1 cellular context compared by ENCODE assay signal in the genomic region with DNA sequence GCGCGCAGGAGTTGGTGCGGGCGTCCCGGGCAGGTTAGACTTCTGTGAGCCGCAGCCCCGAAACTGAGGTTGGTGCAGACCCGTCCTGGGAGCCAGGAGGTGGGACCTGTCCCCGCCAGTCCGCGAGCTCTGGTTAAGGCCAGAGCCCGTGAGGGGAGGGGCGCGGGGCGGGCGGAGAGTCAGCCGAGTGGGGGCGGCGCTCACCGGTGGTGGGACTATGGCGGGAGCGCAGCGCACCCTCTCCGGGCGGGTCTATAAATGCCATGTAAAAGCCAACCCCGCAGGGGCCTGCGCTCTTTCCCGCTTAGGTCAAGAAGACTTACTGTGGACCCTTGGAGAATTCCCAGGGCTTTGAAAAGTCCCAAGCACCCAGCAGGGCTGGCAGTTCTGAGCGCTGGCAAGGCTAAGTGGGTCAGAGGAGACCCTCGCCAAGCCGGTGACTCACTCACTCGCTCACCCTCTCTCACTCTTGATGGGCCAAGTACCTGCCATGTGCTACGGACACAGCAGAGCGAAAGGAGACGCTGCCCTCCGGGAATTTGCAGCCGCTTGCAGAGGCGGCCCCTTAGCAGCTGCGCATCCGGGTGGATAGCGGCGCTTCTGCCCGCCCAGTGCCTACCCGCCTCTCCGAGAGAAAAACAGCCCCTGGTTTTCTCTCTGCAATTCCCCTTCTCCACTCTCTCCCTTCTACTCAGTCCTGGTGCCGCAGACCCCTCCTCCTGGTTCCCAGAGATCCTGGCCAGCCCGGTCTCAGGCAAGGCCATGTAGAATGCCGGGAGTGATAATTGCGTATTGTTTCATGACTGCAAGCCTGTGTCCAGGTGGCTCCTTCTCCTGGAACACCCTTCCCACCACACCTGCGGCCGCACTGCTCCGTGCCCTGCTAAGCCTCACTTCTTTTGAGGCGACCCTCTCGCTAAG.
A peak's percentile ranks its signal among the peaks of the same experiment; 100 is the strongest.
TF ChIP-seq lines count a peak whose summit lies in the region.

TSS of gene ALDH1L1 (minus strand) at position 110 of the 921 bp plus-strand sequence. CDS start 19,607 bp downstream, outside the sequence.

TF ChIP-seq in HepG2, 621 proteins besides CTCF, POLR2A, EP300 and RAD21 (continued from another document and continues in another):
- TF ChIP-seq, protein P1, sequence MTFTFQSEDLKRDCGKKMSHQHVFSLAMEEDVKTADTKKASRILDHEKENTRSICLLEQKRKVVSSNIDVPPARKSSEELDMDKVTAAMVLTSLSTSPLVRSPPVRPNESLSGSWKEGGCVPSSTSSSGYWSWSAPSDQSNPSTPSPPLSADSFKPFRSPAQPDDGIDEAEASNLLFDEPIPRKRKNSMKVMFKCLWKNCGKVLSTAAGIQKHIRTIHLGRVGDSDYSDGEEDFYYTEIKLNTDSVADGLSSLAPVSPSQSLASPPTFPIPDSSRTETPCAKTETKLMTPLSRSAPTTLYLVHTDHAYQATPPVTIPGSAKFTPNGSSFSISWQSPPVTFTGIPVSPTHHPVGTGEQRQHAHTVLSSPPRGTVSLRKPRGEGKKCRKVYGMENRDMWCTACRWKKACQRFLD (CRISPR knock-in tag; IDR thresholded peaks at IDR 0.05; ENCODE audit: borderline replicate concordance), result 0 out of 2 replicates have a peak, but pooled peaks have one; percentile 62
- TF ChIP-seq, protein P2, sequence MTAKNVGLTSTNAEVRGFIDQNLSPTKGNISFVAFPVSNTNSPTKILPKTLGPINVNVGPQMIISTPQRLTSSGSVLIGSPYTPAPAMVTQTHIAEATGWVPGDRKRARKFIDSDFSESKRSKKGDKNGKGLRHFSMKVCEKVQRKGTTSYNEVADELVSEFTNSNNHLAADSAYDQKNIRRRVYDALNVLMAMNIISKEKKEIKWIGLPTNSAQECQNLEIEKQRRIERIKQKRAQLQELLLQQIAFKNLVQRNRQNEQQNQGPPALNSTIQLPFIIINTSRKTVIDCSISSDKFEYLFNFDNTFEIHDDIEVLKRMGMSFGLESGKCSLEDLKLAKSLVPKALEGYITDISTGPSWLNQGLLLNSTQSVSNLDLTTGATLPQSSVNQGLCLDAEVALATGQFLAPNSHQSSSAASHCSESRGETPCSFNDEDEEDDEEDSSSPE (CRISPR knock-in tag; IDR thresholded peaks at IDR 0.05), result peak; percentile 29; the same call in 1 of the 2 replicates
- TF ChIP-seq ZNF687 (CRISPR knock-in tag; IDR thresholded peaks at IDR 0.05) (peak; percentile 81), CEBPG (CRISPR knock-in tag; IDR thresholded peaks at IDR 0.05) (0 out of 2 replicates have a peak, but pooled peaks have one; percentile 13), ZNF326 (CRISPR knock-in tag; IDR thresholded peaks at IDR 0.05; ENCODE audit: borderline replicate concordance) (no peak), ASH2L (IDR thresholded peaks at IDR 0.05; ENCODE audit: insufficient read length, low read depth, low read length) (peak; percentile 77), FOXK2 (IDR thresholded peaks at IDR 0.05) (no peak), ZNF274 (CRISPR knock-in tag; IDR thresholded peaks at IDR 0.05) (peak; percentile 17; the same call in 1 of the 2 replicates), PAXIP1 (CRISPR knock-in tag; conservative IDR thresholded peaks at IDR 0.05) (0 out of 2 replicates have a peak, but pooled peaks have one; percentile 9), ZNF18 (CRISPR knock-in tag; IDR thresholded peaks at IDR 0.05; ENCODE audit: insufficient replicate concordance) (peak; percentile 63), KAT2B (IDR thresholded peaks at IDR 0.05; ENCODE audit: borderline replicate concordance, low read depth, low read length) (no peak), REPIN1 (CRISPR knock-in tag; IDR thresholded peaks at IDR 0.05; ENCODE audit: borderline replicate concordance, low read depth) (0 out of 2 replicates have a peak, but pooled peaks have one; percentile 29), ZNF737 (CRISPR knock-in tag; IDR thresholded peaks at IDR 0.05; ENCODE audit: borderline replicate concordance) (0 out of 2 replicates have a peak, but pooled peaks have one; percentile 70), MYPOP (CRISPR knock-in tag; IDR thresholded peaks at IDR 0.05) (peak; percentile 73), SALL1 (CRISPR knock-in tag; IDR thresholded peaks at IDR 0.05) (peak; percentile 16; the same call in 1 of the 2 replicates), ZFX (CRISPR knock-in tag; IDR thresholded peaks at IDR 0.05; ENCODE audit: low read depth) (peak; percentile 32), GFI1 (CRISPR knock-in tag; IDR thresholded peaks at IDR 0.05; ENCODE audit: borderline replicate concordance) (0 out of 2 replicates have a peak, but pooled peaks have one; percentile 43), RBM22 (optimal IDR thresholded peaks at IDR 0.05; ENCODE audit: low read length) (peak; percentile 36), ZNF800 (CRISPR knock-in tag; IDR thresholded peaks at IDR 0.05) (peak; percentile 73), MYC (CRISPR knock-in tag; IDR thresholded peaks at IDR 0.05; ENCODE audit: borderline replicate concordance) (peak; percentile 43), CAMTA2 (CRISPR knock-in tag; IDR thresholded peaks at IDR 0.05; ENCODE audit: borderline replicate concordance) (no peak), EHMT2 (IDR thresholded peaks at IDR 0.05; ENCODE audit: borderline replicate concordance, low read depth, low read length) (no peak), HNRNPLL (IDR thresholded peaks at IDR 0.05; ENCODE audit: low read depth, low read length, poor library complexity, severe bottlenecking) (peak; percentile 47), HDAC2 (CRISPR knock-in tag; IDR thresholded peaks at IDR 0.05) (peak; percentile 20; the same call in 1 of the 2 replicates), TAF1 (CRISPR knock-in tag; IDR thresholded peaks at IDR 0.05) (0 out of 2 replicates have a peak, but pooled peaks have one; percentile 4), RFXAP (CRISPR knock-in tag; IDR thresholded peaks at IDR 0.05; ENCODE audit: borderline replicate concordance) (0 out of 2 replicates have a peak, but pooled peaks have one; percentile 9), ZNF317 (CRISPR knock-in tag; IDR thresholded peaks at IDR 0.05) (peak; percentile 51; the same call in 1 of the 2 replicates), POGZ (CRISPR knock-in tag; IDR thresholded peaks at IDR 0.05) (no peak), PHF20 (CRISPR knock-in tag; IDR thresholded peaks at IDR 0.05) (0 out of 2 replicates have a peak, but pooled peaks have one; percentile 12), PAWR (CRISPR knock-in tag; IDR thresholded peaks at IDR 0.05; ENCODE audit: borderline replicate concordance) (no peak), YEATS4 (CRISPR knock-in tag; IDR thresholded peaks at IDR 0.05; ENCODE audit: borderline replicate concordance) (no peak), ZNF30 (CRISPR knock-in tag; IDR thresholded peaks at IDR 0.05) (no peak), MED1 (CRISPR knock-in tag; IDR thresholded peaks at IDR 0.05) (0 out of 2 replicates have a peak, but pooled peaks have one; percentile 11)
- TF ChIP-seq, protein P3, sequence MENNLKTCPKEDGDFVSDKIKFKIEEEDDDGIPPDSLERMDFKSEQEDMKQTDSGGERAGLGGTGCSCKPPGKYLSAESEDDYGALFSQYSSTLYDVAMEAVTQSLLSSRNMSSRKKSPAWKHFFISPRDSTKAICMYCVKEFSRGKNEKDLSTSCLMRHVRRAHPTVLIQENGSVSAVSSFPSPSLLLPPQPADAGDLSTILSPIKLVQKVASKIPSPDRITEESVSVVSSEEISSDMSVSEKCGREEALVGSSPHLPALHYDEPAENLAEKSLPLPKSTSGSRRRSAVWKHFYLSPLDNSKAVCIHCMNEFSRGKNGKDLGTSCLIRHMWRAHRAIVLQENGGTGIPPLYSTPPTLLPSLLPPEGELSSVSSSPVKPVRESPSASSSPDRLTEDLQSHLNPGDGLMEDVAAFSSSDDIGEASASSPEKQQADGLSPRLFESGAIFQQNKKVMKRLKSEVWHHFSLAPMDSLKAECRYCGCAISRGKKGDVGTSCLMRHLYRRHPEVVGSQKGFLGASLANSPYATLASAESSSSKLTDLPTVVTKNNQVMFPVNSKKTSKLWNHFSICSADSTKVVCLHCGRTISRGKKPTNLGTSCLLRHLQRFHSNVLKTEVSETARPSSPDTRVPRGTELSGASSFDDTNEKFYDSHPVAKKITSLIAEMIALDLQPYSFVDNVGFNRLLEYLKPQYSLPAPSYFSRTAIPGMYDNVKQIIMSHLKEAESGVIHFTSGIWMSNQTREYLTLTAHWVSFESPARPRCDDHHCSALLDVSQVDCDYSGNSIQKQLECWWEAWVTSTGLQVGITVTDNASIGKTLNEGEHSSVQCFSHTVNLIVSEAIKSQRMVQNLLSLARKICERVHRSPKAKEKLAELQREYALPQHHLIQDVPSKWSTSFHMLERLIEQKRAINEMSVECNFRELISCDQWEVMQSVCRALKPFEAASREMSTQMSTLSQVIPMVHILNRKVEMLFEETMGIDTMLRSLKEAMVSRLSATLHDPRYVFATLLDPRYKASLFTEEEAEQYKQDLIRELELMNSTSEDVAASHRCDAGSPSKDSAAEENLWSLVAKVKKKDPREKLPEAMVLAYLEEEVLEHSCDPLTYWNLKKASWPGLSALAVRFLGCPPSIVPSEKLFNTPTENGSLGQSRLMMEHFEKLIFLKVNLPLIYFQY (CRISPR knock-in tag; IDR thresholded peaks at IDR 0.05; ENCODE audit: borderline replicate concordance), result no peak
